13 cellular contexts compared by ENCODE assay signal in the genomic region with DNA sequence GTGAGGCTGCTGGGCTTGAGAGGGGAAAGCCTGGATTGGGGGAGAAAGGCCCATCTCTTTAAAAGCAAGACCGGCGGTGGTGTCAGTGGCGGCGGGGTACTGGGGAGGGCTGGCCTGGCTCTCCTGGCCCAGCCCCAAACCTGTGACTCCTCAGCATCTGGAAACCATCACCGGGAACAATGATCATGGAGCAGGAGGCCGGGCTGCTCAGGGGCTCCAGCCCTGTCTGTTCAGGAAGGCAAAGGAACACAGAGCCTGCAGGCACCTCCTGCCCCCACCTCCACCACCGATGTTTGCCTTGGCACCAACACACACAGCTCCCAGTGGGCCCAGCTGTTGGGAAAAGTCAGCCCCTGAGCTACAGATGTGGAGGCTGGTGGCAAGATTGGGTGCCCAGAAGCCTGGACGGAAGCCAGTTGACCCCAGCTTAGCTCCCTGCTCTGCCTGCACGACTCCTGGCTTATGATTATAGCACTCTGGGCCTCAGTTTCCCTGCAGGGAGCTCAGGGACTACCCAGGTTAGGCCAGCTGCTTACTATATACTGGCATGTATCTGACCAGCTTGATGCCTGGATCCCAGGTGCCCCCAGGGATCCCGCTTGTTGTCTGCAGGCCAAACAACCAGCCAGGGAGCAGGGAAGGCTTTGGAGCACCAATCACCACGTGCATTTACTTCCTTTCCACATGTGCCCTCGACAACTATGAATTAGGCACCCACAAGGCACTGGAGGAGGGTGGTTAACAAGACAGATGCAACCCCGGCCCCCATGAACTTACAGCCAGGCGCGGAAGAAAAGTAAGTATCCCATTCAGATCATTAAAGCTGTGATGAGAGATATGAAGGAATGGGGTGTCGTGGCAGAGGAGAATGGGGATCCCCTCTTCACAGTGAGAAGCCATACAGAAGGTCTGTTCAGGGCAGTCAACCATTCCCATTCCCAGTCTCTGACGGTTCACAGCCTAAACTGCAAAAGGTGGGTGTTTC. TPM values are rescaled to one million over a fixed set of nuclear protein-coding genes. Genes with fewer than 3 reads are reported as not detected.
DNase-seq lines count a peak whose midpoint lies in the region; ATAC-seq, FAIRE-seq and TF ChIP-seq lines count a peak whose summit lies in the region.
"Had no signal": no experiment of that assay in that cellular context is flagged by ENCODE, and none has a peak within 500 bp of the region (broad histone marks: within the 10 kb centered on the region; RNA-seq: fewer than 3 reads in every experiment).

No MANE protein-coding gene starts in this region.

- peaks cover 3% of the 10 kb centered on the region for H3K27me3 Mint-ChIP-seq in activated T-helper 1 cell treated with anti-CD3 and anti-CD28 coated beads, Interleukin-12 subunit alpha, Interleukin-12 subunit beta, Interleukin-2, Interleukin-4 antibody, amounts not matched to agents 30 ng/mL and 10 ng/mL and 1 ng/mL, durations not matched to agents 14 hours and 24 hours and 36 hours (ENCODE audit: insufficient read depth)

- no peak overlapping the region for H3K9ac ChIP-seq in kidney (ENCODE audit: low read length in 2 of 2)

- peaks cover 22 to 38% of the 10 kb centered on the region in 2 donors for H3K4me1 ChIP-seq in kidney (ENCODE audit: control insufficient read depth in 1 of 2, insufficient read depth in 1 of 2, low read depth in 1 of 2, low read length in 2 of 2)
- H3K4me1 ChIP-seq: Caco-2, testis had no signal

- no peaks in the 10 kb centered on the region for H3K36me3 Mint-ChIP-seq in activated T-helper 1 cell treated with anti-CD3 and anti-CD28 coated beads, Interleukin-12 subunit alpha, Interleukin-12 subunit beta, Interleukin-2, Interleukin-4 antibody, amounts not matched to agents 30 ng/mL and 10 ng/mL and 1 ng/mL, durations not matched to agents 14 hours and 24 hours and 36 hours (ENCODE audit: low read depth)

- no peak overlapping the region for H3K27ac ChIP-seq in kidney (ENCODE audit: low read depth in 2 of 2, low read length in 2 of 2)

- H3K9me3 Mint-ChIP-seq in activated T-helper 1 cell treated with anti-CD3 and anti-CD28 coated beads, Interleukin-12 subunit alpha, Interleukin-12 subunit beta, Interleukin-2, Interleukin-4 antibody, amounts not matched to agents 30 ng/mL and 10 ng/mL and 1 ng/mL, durations not matched to agents 14 hours and 24 hours and 36 hours, result no peaks in the 10 kb centered on the region

- H3K4me1 Mint-ChIP-seq in activated T-helper 1 cell treated with anti-CD3 and anti-CD28 coated beads, Interleukin-12 subunit alpha, Interleukin-12 subunit beta, Interleukin-2, Interleukin-4 antibody, amounts not matched to agents 30 ng/mL and 10 ng/mL and 1 ng/mL, durations not matched to agents 14 hours and 24 hours and 36 hours (ENCODE audit: low read depth), result no peaks in the 10 kb centered on the region

- ATAC-seq in HG03521 (IDR thresholded peaks at IDR 0.05; ENCODE audit: unreplicated experiment), result no peak

- FAIRE-seq in kidney (lab: Jason Lieb, UNC) (no peak), HTR-8/SVneo (lab: Jason Lieb, UNC) (no peak)
- FAIRE-seq: GM18507 had no signal

- intact Hi-C loops in kidney (cut with DNase I), result no loop called here
- intact Hi-C loops in activated T-helper 1 cell treated with anti-CD3 and anti-CD28 coated beads, Interleukin-12 subunit alpha, Interleukin-12 subunit beta, Interleukin-2, Interleukin-4 antibody, amounts not matched to agents 30 ng/mL and 10 ng/mL and 1 ng/mL, durations not matched to agents 14 hours and 24 hours and 36 hours (cut with micrococcal nuclease), result no loop called here

- H3K27ac Mint-ChIP-seq in activated T-helper 1 cell treated with anti-CD3 and anti-CD28 coated beads, Interleukin-12 subunit alpha, Interleukin-12 subunit beta, Interleukin-2, Interleukin-4 antibody, amounts not matched to agents 30 ng/mL and 10 ng/mL and 1 ng/mL, durations not matched to agents 14 hours and 24 hours and 36 hours, result no peak overlapping the region

- DNase-seq in HCEC 1CT (peak; percentile 12), choroid plexus epithelial cell (ENCODE audit: low read depth) (peak; percentile 59), kidney (peak; percentile 69), smooth muscle cell of the brain vasculature (ENCODE audit: low read depth, low spot score) (peak; percentile 84), HTR-8/SVneo (ENCODE audit: insufficient read length, low spot score) (no peak), HPDE6-E6E7 (ENCODE audit: extremely low spot score) (no peak)
- no peak for DNase-seq in activated T-helper 1 cell treated with anti-CD3 and anti-CD28 coated beads, Interleukin-12 subunit alpha, Interleukin-12 subunit beta, Interleukin-2, Interleukin-4 antibody, amounts not matched to agents 30 ng/mL and 10 ng/mL and 1 ng/mL, durations not matched to agents 14 hours and 24 hours and 36 hours (ENCODE audit: low spot score)
- DNase-seq: mesendoderm, NCI-H82, testis had no signal

- TF ChIP-seq CTCF in choroid plexus epithelial cell (conservative IDR thresholded peaks at IDR 0.05; ENCODE audit: low read depth, low read length) (no peak), kidney (IDR thresholded peaks at IDR 0.05; ENCODE audit: borderline replicate concordance, extremely low read depth, insufficient read depth) (no peak)

- no peak overlapping the region for H3K4me3 Mint-ChIP-seq in activated T-helper 1 cell treated with anti-CD3 and anti-CD28 coated beads, Interleukin-12 subunit alpha, Interleukin-12 subunit beta, Interleukin-2, Interleukin-4 antibody, amounts not matched to agents 30 ng/mL and 10 ng/mL and 1 ng/mL, durations not matched to agents 14 hours and 24 hours and 36 hours

- no peaks in the 10 kb centered on the region for H3K36me3 ChIP-seq in kidney (ENCODE audit: control insufficient read depth in 1 of 2, insufficient read depth in 2 of 2, low read length in 2 of 2)

- H3K4me3 ChIP-seq in choroid plexus epithelial cell (ENCODE audit: low read depth, low read length), result no peak overlapping the region
- no peak overlapping the region for H3K4me3 ChIP-seq in kidney (ENCODE audit: low read length in 2 of 2)
- H3K4me3 ChIP-seq: testis had no signal

- H3K9me3 ChIP-seq in kidney (ENCODE audit: control insufficient read depth in 1 of 2, low read length in 2 of 2), result no peaks in the 10 kb centered on the region
- H3K9me3 ChIP-seq: Caco-2, testis had no signal

RNA-seq across cellular contexts. Expression of a gene that starts 37.3 kb away (rescaled TPM):
- 21.3 TPM for total RNA-seq in kidney
- 8.4 TPM for polyA plus RNA-seq in kidney (ENCODE audit: insufficient read depth, low read depth, low replicate concordance)
- 0.52 and 0.59 TPM in 2 replicates for total RNA-seq in activated T-helper 1 cell treated with anti-CD3 and anti-CD28 coated beads, Interleukin-12 subunit alpha, Interleukin-12 subunit beta, Interleukin-2, Interleukin-4 antibody, amounts not matched to agents 30 ng/mL and 10 ng/mL and 1 ng/mL, durations not matched to agents 14 hours and 24 hours and 36 hours

Comparison
In these comparisons a context has a peak if more than half of its experiments do, and no peak if none do; other contexts are left out.
1. DNase-seq: peak in HCEC 1CT (single experiment), choroid plexus epithelial cell (single experiment), kidney (single experiment) and smooth muscle cell of the brain vasculature (single experiment); none in HTR-8/SVneo (single experiment), activated T-helper 1 cell treated with anti-CD3 and anti-CD28 coated beads, Interleukin-12 subunit alpha, Interleukin-12 subunit beta, Interleukin-2, Interleukin-4 antibody, amounts not matched to agents 30 ng/mL and 10 ng/mL and 1 ng/mL, durations not matched to agents 14 hours and 24 hours and 36 hours (single experiment) and HPDE6-E6E7 (single experiment).
2. RNA of a gene that starts 37.3 kb away (total RNA-seq): 21.3 TPM in kidney (single experiment); 0.52 to 0.59 TPM in activated T-helper 1 cell treated with anti-CD3 and anti-CD28 coated beads, Interleukin-12 subunit alpha, Interleukin-12 subunit beta, Interleukin-2, Interleukin-4 antibody, amounts not matched to agents 30 ng/mL and 10 ng/mL and 1 ng/mL, durations not matched to agents 14 hours and 24 hours and 36 hours; every median in the first group is over 10 times any median in the second.